ENCODE assay signal across 22 cellular contexts in genomic region chr14:88802596-88802995, GRCh38. TPM values are rescaled to one million over a fixed set of nuclear protein-coding genes. Genes with fewer than 3 reads are reported as not detected.
DNase-seq lines count a peak whose midpoint lies in the region; TF ChIP-seq lines count a peak whose summit lies in the region.
"Had no signal": no experiment of that assay in that cellular context is flagged by ENCODE, and none has a peak within 500 bp of the region (broad histone marks: within the 10 kb centered on the region; RNA-seq: fewer than 3 reads in every experiment).

No MANE protein-coding gene starts in this region.

- DNase-seq in NCI-H2227 (lab: John Stamatoyannopoulos, UW; ENCODE audit: unreplicated experiment) (peak; percentile 13), NCI-H2227 treated with DMSO at 0.1 percent for 48 hours (lab: John Stamatoyannopoulos, UW) (no peak), NCI-H524 treated with DMSO at 0.1 percent for 48 hours (lab: John Stamatoyannopoulos, UW) (peak; percentile 6), neural progenitor cell (ENCODE audit: low spot score) (peak; percentile 3), NCI-H2081 (lab: John Stamatoyannopoulos, UW) (no peak), HuH-7 (ENCODE audit: low spot score) (no peak)
- DNase-seq: CD4-positive, CD25-positive, alpha-beta regulatory T cell; DMS53; GM23248; H9; HFFc6; Karpas-422; NCI-H1092; NCI-H1417 treated with DMSO at 0.1 percent for 48 hours; NCI-H187 treated with DMSO at 0.1 percent for 48 hours; NCI-H446; NCI-H526 treated with DMSO at 0.1 percent for 48 hours; SK-N-SH; SW 1271 had no signal

- H4K20me1 ChIP-seq in neural progenitor cell (ENCODE audit: low read depth) = no peaks in the 10 kb centered on the region
- H4K20me1 ChIP-seq: BLaER1 had no signal

- H3K4me1 Mint-ChIP-seq in neural progenitor cell = peaks cover 4% of the 10 kb centered on the region
- H3K4me1 Mint-ChIP-seq: CD4-positive, CD25-positive, alpha-beta regulatory T cell had no signal

- peaks cover 2% of the 10 kb centered on the region for H3F3A ChIP-seq in neural progenitor cell (ENCODE audit: low read depth)

- H3K4me3 ChIP-seq in HEK293 (ENCODE audit: low read depth, low read length) = no peak overlapping the region
- H3K4me3 ChIP-seq in neural progenitor cell = no peak overlapping the region
- H3K4me3 ChIP-seq: BLaER1, GM23248 had no signal

- H3K4me3 Mint-ChIP-seq in neural progenitor cell = no peak overlapping the region
- H3K4me3 Mint-ChIP-seq: CD4-positive, CD25-positive, alpha-beta regulatory T cell; H9; HFFc6; T-helper 1 cell treated with Interleukin-12 subunit alpha and Interleukin-12 subunit beta and Interleukin-4 antibody, amounts not matched to agents 30 μg/mL and 1 μg/mL, for 36 hours had no signal

- POLR2A ChIA-PET in HEK293 (lab: Yijun Ruan, JAX) = no interaction called here

- no peaks in the 10 kb centered on the region for H3K27me3 ChIP-seq in neural progenitor cell
- H3K27me3 ChIP-seq: BLaER1 had no signal

- no peak overlapping the region for H3K9ac ChIP-seq in neural progenitor cell
- H3K9ac ChIP-seq: BLaER1, GM23248, SK-N-SH had no signal

- TF ChIP-seq CTCF in HEK293 (tag by site-specific recombination; IDR thresholded peaks at IDR 0.05) = no peak
- no peak for TF ChIP-seq CTCF in neural progenitor cell (IDR thresholded peaks at IDR 0.05)

- no peaks in the 10 kb centered on the region for H3K79me2 ChIP-seq in neural progenitor cell (ENCODE audit: low read depth)

- peaks cover 2% of the 10 kb centered on the region for H3K9me3 Mint-ChIP-seq in neural progenitor cell
- H3K9me3 Mint-ChIP-seq: T-helper 1 cell treated with Interleukin-12 subunit alpha and Interleukin-12 subunit beta and Interleukin-4 antibody, amounts not matched to agents 30 μg/mL and 1 μg/mL, for 36 hours had no signal

- no peak overlapping the region for H3K4me2 ChIP-seq in neural progenitor cell
- H3K4me2 ChIP-seq: BLaER1, SK-N-SH had no signal

- H3K27ac Mint-ChIP-seq in neural progenitor cell = no peak overlapping the region
- H3K27ac Mint-ChIP-seq: CD4-positive, CD25-positive, alpha-beta regulatory T cell; H9; HFFc6; T-helper 1 cell treated with Interleukin-12 subunit alpha and Interleukin-12 subunit beta and Interleukin-4 antibody, amounts not matched to agents 30 μg/mL and 1 μg/mL, for 36 hours had no signal

- H3K27ac ChIP-seq in HEK293 (ENCODE audit: extremely low read depth, low read depth, low read length) (no peak overlapping the region), neural progenitor cell (no peak overlapping the region)
- H3K27ac ChIP-seq: BLaER1, GM23248 had no signal

- CTCF ChIA-PET in HEK293 (lab: Yijun Ruan, JAX) = no interaction called here

- no peaks in the 10 kb centered on the region for H3K36me3 Mint-ChIP-seq in neural progenitor cell
- H3K36me3 Mint-ChIP-seq: CD4-positive, CD25-positive, alpha-beta regulatory T cell had no signal

- H3K4me1 ChIP-seq in HEK293 (ENCODE audit: control insufficient read depth, insufficient read depth, low read length) = no peaks in the 10 kb centered on the region
- H3K4me1 ChIP-seq in neural progenitor cell = no peaks in the 10 kb centered on the region
- H3K4me1 ChIP-seq: BLaER1 had no signal

- H2AFZ ChIP-seq in neural progenitor cell (replicated peaks) = no peak overlapping the region
- H2AFZ ChIP-seq: GM23248 had no signal

- no peaks in the 10 kb centered on the region for H3K36me3 ChIP-seq in HEK293 (ENCODE audit: control insufficient read depth in 2 of 2, insufficient read depth in 1 of 2, low read length in 2 of 2)
- H3K36me3 ChIP-seq in neural progenitor cell = no peaks in the 10 kb centered on the region
- H3K36me3 ChIP-seq: BLaER1 had no signal

- no peaks in the 10 kb centered on the region for H3K9me3 ChIP-seq in HEK293 (ENCODE audit: control insufficient read depth, insufficient read depth, low read depth, low read length)
- H3K9me3 ChIP-seq in neural progenitor cell (ENCODE audit: low read depth) = no peaks in the 10 kb centered on the region
- H3K9me3 ChIP-seq: BLaER1, SK-N-SH had no signal

- no peaks in the 10 kb centered on the region for H3K27me3 Mint-ChIP-seq in neural progenitor cell (ENCODE audit: insufficient read depth, low read depth)

TF ChIP-seq in HEK293, 187 proteins besides CTCF, POLR2A, EP300 and RAD21:
- TF ChIP-seq ZNF174 (tag by site-specific recombination; IDR thresholded peaks at IDR 0.05) (no peak), ZNF654 (tag by site-specific recombination; IDR thresholded peaks at IDR 0.05; ENCODE audit: low read depth) (no peak), ZSCAN16 (tag by site-specific recombination; IDR thresholded peaks at IDR 0.05) (no peak), SCRT2 (tag by site-specific recombination; IDR thresholded peaks at IDR 0.05) (no peak), ZNF610 (tag by site-specific recombination; IDR thresholded peaks at IDR 0.05; ENCODE audit: borderline replicate concordance) (peak; percentile 97), SCRT1 (tag by site-specific recombination; IDR thresholded peaks at IDR 0.05; ENCODE audit: borderline replicate concordance) (0 out of 2 replicates have a peak, but pooled peaks have one; percentile 13), ZFP3 (tag by site-specific recombination; IDR thresholded peaks at IDR 0.05; ENCODE audit: low read depth) (0 out of 2 replicates have a peak, but pooled peaks have one; percentile 15), ZNF221 (tag by site-specific recombination; IDR thresholded peaks at IDR 0.05; ENCODE audit: borderline replicate concordance) (no peak), ZIC2 (tag by site-specific recombination; IDR thresholded peaks at IDR 0.05) (peak; percentile 71)

RNA-seq across cellular contexts. Expression of gene EML5, which starts 9.8 kb away (rescaled TPM):
- total RNA-seq in neural progenitor cell (ENCODE audit: low replicate concordance) = 0.71 and 1.0 TPM in 2 replicates

RNA-seq across cellular contexts. Expression of gene TTC8, which starts 21.9 kb away (rescaled TPM):
- 22.6 and 35.0 TPM in 2 replicates for total RNA-seq in neural progenitor cell (ENCODE audit: low replicate concordance)

Comparison
In these comparisons a context has a peak if more than half of its experiments do, and no peak if none do; other contexts are left out.
1. DNase-seq: peak in NCI-H2227 (single experiment), NCI-H524 treated with DMSO at 0.1 percent for 48 hours (single experiment) and neural progenitor cell (single experiment); none in NCI-H2227 treated with DMSO at 0.1 percent for 48 hours (single experiment), NCI-H2081 (0 of 2) and HuH-7 (single experiment).